In genomic region chr11:62879554-62879953, GRCh38 we compare ENCODE assay signal across 9 cellular contexts. TPM values are rescaled to one million over a fixed set of nuclear protein-coding genes. Genes with fewer than 3 reads are reported as not detected.
DNase-seq lines count a peak whose midpoint lies in the region; ATAC-seq, FAIRE-seq and TF ChIP-seq lines count a peak whose summit lies in the region.
"Had no signal": no experiment of that assay in that cellular context is flagged by ENCODE, and none has a peak within 500 bp of the region (broad histone marks: within the 10 kb centered on the region; RNA-seq: fewer than 3 reads in every experiment).

No MANE protein-coding gene starts in this region.

- no peak for TF ChIP-seq CTCF in HFFc6 (IDR thresholded peaks at IDR 0.05)

- H3K4me1 Mint-ChIP-seq in HFFc6 (ENCODE audit: low read depth), result peaks cover 41% of the 10 kb centered on the region
- peaks cover 24% of the 10 kb centered on the region for H3K4me1 Mint-ChIP-seq in activated T-helper 17 cell treated with anti-CD3 and anti-CD28 coated beads, Interleukin-2, amount 50 U/mL, for 72 hours

- no peaks in the 10 kb centered on the region for H3K9me3 Mint-ChIP-seq in HFFc6
- no peaks in the 10 kb centered on the region for H3K9me3 Mint-ChIP-seq in activated T-helper 17 cell treated with anti-CD3 and anti-CD28 coated beads, Interleukin-2, amount 50 U/mL, for 72 hours

- FAIRE-seq in frontal cortex (lab: Jason Lieb, UNC), result no peak

- peak overlapping the region; percentile 99 to 100 (median 100) for H3K4me3 ChIP-seq in skeletal muscle tissue (ENCODE audit: low read length in 3 of 3)

- DNase-seq in HFFc6, result no peak
- DNase-seq in head of caudate nucleus, result peak in 23 of 42 donors; percentile 7 to 72 (median 46)
- no peak for DNase-seq in NCI-H1436 (lab: John Stamatoyannopoulos, UW)
- DNase-seq in frontal cortex (ENCODE audit: low spot score in 2 of 2), result no peak

- no peak for ATAC-seq in activated T-helper 17 cell treated with anti-CD3 and anti-CD28 coated beads, Interleukin-2, amount 50 U/mL, for 72 hours (replicated peaks)
- no peak for ATAC-seq in GM21367 (IDR thresholded peaks at IDR 0.05; ENCODE audit: unreplicated experiment)
- no peak for ATAC-seq in GM19035 (IDR thresholded peaks at IDR 0.05; ENCODE audit: unreplicated experiment)

- peak overlapping the region; percentile 100 for H3K4me3 Mint-ChIP-seq in HFFc6
- H3K4me3 Mint-ChIP-seq in activated T-helper 17 cell treated with anti-CD3 and anti-CD28 coated beads, Interleukin-2, amount 50 U/mL, for 72 hours, result peak overlapping the region; percentile 99

- peak overlapping the region; percentile 100 for H3K27ac Mint-ChIP-seq in HFFc6
- H3K27ac Mint-ChIP-seq in activated T-helper 17 cell treated with anti-CD3 and anti-CD28 coated beads, Interleukin-2, amount 50 U/mL, for 72 hours, result peak overlapping the region; percentile 99

- peak overlapping the region; percentile 99 to 100 (median 100) for H3K9ac ChIP-seq in skeletal muscle tissue (ENCODE audit: low read depth in 1 of 3, low read length in 3 of 3)

- peaks cover 41% of the 10 kb centered on the region for H3K36me3 Mint-ChIP-seq in HFFc6 (ENCODE audit: low read depth)
- H3K36me3 Mint-ChIP-seq in activated T-helper 17 cell treated with anti-CD3 and anti-CD28 coated beads, Interleukin-2, amount 50 U/mL, for 72 hours (ENCODE audit: low read depth), result peaks cover 62% of the 10 kb centered on the region

- peaks cover 2% of the 10 kb centered on the region for H3K27me3 Mint-ChIP-seq in HFFc6 (ENCODE audit: insufficient read depth)
- no peaks in the 10 kb centered on the region for H3K27me3 Mint-ChIP-seq in activated T-helper 17 cell treated with anti-CD3 and anti-CD28 coated beads, Interleukin-2, amount 50 U/mL, for 72 hours

- intact Hi-C loops in head of caudate nucleus (cut with DNase I), result no loop called here

- peaks cover 36 to 39% (median 36%) of the 10 kb centered on the region in 3 donors for H3K4me1 ChIP-seq in skeletal muscle tissue (ENCODE audit: control insufficient read depth in 3 of 3, insufficient read depth in 3 of 3, low read length in 3 of 3)

- H3K27ac ChIP-seq in skeletal muscle tissue (ENCODE audit: low read depth, low read length), result peak overlapping the region; percentile 98

- H3K27me3 ChIP-seq in skeletal muscle tissue (ENCODE audit: control insufficient read depth in 3 of 3, insufficient read depth in 3 of 3, low read length in 3 of 3), result no peaks in the 10 kb centered on the region

- H3K9me3 ChIP-seq in skeletal muscle tissue (ENCODE audit: control insufficient read depth in 3 of 3, low read length in 3 of 3), result no peaks in the 10 kb centered on the region
- H3K9me3 ChIP-seq: HAP-1 had no signal

- peaks cover 19 to 23% (median 20%) of the 10 kb centered on the region in 3 donors for H3K36me3 ChIP-seq in skeletal muscle tissue (ENCODE audit: control insufficient read depth in 3 of 3, insufficient read depth in 3 of 3, low read length in 3 of 3)

RNA-seq across cellular contexts. Expression of gene SLC3A2, which starts 1.1 kb away (rescaled TPM):
- 100 to 1,000 TPM; 140 to 206 (median 180) TPM for total RNA-seq in HFFc6 (2021; fragmentation: NEBNext Ultra II Directional; extraction: Animal tissue kit (Norgen Biotek cat#: 25700))
- total RNA-seq in activated T-helper 17 cell treated with anti-CD3 and anti-CD28 coated beads, Interleukin-2, amount 50 U/mL, for 72 hours, result 100 to 1,000 TPM; 176 to 287 TPM
- 56.4 TPM for total RNA-seq in skeletal muscle tissue
- total RNA-seq in frontal cortex, result 109 TPM

RNA-seq across cellular contexts. Expression of gene WDR74, which starts 40.2 kb away (rescaled TPM):
- 10 to 100 TPM; 37.4 to 49.2 (median 41.0) TPM for total RNA-seq in HFFc6 (2021; fragmentation: NEBNext Ultra II Directional; extraction: Animal tissue kit (Norgen Biotek cat#: 25700))
- 100 to 1,000 TPM in 1 of 2 donors, 10 to 100 TPM in 1; 70.3 to 104 TPM for total RNA-seq in activated T-helper 17 cell treated with anti-CD3 and anti-CD28 coated beads, Interleukin-2, amount 50 U/mL, for 72 hours
- total RNA-seq in skeletal muscle tissue (65.8 TPM), frontal cortex (48.5 TPM)

RNA-seq across cellular contexts. Expression of gene CHRM1, which starts 41.6 kb away (rescaled TPM):
- not detected for total RNA-seq in HFFc6 (2021; fragmentation: NEBNext Ultra II Directional; extraction: Animal tissue kit (Norgen Biotek cat#: 25700))
- total RNA-seq in activated T-helper 17 cell treated with anti-CD3 and anti-CD28 coated beads, Interleukin-2, amount 50 U/mL, for 72 hours, result not detected
- total RNA-seq in skeletal muscle tissue, result not detected
- total RNA-seq in frontal cortex, result 14.3 TPM

RNA-seq across cellular contexts. Expression of gene TEX54, which starts 46.9 kb away (rescaled TPM):
- total RNA-seq in HFFc6 (2021; fragmentation: NEBNext Ultra II Directional; extraction: Animal tissue kit (Norgen Biotek cat#: 25700)), result not detected
- under 1 TPM; 0.82 TPM for total RNA-seq in activated T-helper 17 cell treated with anti-CD3 and anti-CD28 coated beads, Interleukin-2, amount 50 U/mL, for 72 hours
- not detected for total RNA-seq in skeletal muscle tissue
- not detected for total RNA-seq in frontal cortex

RNA-seq across cellular contexts. Expression of gene STX5, which starts 47.7 kb away (rescaled TPM):
- total RNA-seq in HFFc6 (2021; fragmentation: NEBNext Ultra II Directional; extraction: Animal tissue kit (Norgen Biotek cat#: 25700)), result 10 to 100 TPM; 41.4 to 54.6 (median 47.8) TPM
- 10 to 100 TPM; 23.4 to 32.0 TPM for total RNA-seq in activated T-helper 17 cell treated with anti-CD3 and anti-CD28 coated beads, Interleukin-2, amount 50 U/mL, for 72 hours
- total RNA-seq in skeletal muscle tissue (33.9 TPM), frontal cortex (31.0 TPM)

Comparison
In these comparisons a context has a peak if more than half of its experiments do, and no peak if none do; other contexts are left out.
1. DNase-seq: peak in head of caudate nucleus (23 of 42); none in HFFc6 (single experiment), NCI-H1436 (single experiment) and frontal cortex (0 of 2).
2. RNA of gene CHRM1, which starts 41.6 kb away (total RNA-seq): 14.3 TPM in frontal cortex (single experiment); not detected in HFFc6, not detected in activated T-helper 17 cell treated with anti-CD3 and anti-CD28 coated beads, Interleukin-2, amount 50 U/mL, for 72 hours and not detected in skeletal muscle tissue (single experiment); every median in the first group is over 10 times any median in the second.